Comparison of ENCODE assay signal across 8 cellular contexts in genomic region chr22:35914665-35915476, GRCh38.
DNase-seq lines count a peak whose midpoint lies in the region; ATAC-seq and TF ChIP-seq lines count a peak whose summit lies in the region.

No MANE protein-coding gene starts in this region.

- H3K9me3 Mint-ChIP-seq in mesothelial cell of epicardium = no peaks in the 10 kb centered on the region

- H3K27ac Mint-ChIP-seq in mesothelial cell of epicardium = peak overlapping the region; percentile 94

- peak overlapping the region; percentile 31 for H3K4me3 ChIP-seq in MG63
- H3K4me3 ChIP-seq in SJSA1 = peak overlapping the region; percentile 23
- peak overlapping the region; percentile 56 for H3K4me3 ChIP-seq in upper lobe of right lung

- H3K27me3 ChIP-seq in MG63 = no peaks in the 10 kb centered on the region
- H3K27me3 ChIP-seq in SJSA1 (replicated peaks) = no peaks in the 10 kb centered on the region
- H3K27me3 ChIP-seq in upper lobe of right lung = no peaks in the 10 kb centered on the region

- intact Hi-C loops in upper lobe of right lung (cut with DNase I) = loop anchor here (10.0 kb wide), 2 partner anchors 160 to 290 kb away; no protein-coding TSS in a partner anchor

- H3K9me3 ChIP-seq in MG63 (no peaks in the 10 kb centered on the region), SJSA1 (replicated peaks) (no peaks in the 10 kb centered on the region), upper lobe of right lung (no peaks in the 10 kb centered on the region)

- no peaks in the 10 kb centered on the region for H3K36me3 ChIP-seq in MG63
- H3K36me3 ChIP-seq in SJSA1 = no peaks in the 10 kb centered on the region
- no peaks in the 10 kb centered on the region for H3K36me3 ChIP-seq in upper lobe of right lung

- ATAC-seq in upper lobe of right lung (peak; percentile 99), HG03457 (IDR thresholded peaks at IDR 0.05; ENCODE audit: unreplicated experiment) (no peak)

- H3K4me1 Mint-ChIP-seq in mesothelial cell of epicardium = peaks cover 61% of the 10 kb centered on the region

- TF ChIP-seq CTCF in mesothelial cell of epicardium (IDR thresholded peaks at IDR 0.05; ENCODE audit: unreplicated experiment) (no peak), upper lobe of right lung (IDR thresholded peaks at IDR 0.05) (no peak)

- no peaks in the 10 kb centered on the region for H3K36me3 Mint-ChIP-seq in mesothelial cell of epicardium

- H3K4me3 Mint-ChIP-seq in mesothelial cell of epicardium = peak overlapping the region; percentile 81

- peak; percentile 81 for DNase-seq in D341Med (ENCODE audit: low spot score)
- peak; percentile 74 for DNase-seq in MG63
- peak; percentile 77 to 78 for DNase-seq in SJSA1 (ENCODE audit: low read depth in 1 of 2, low spot score in 2 of 2)
- peak; percentile 56 for DNase-seq in epithelial cell of prostate (ENCODE audit: low read depth, low spot score)
- DNase-seq in mesothelial cell of epicardium (ENCODE audit: low spot score in 2 of 2, unreplicated experiment in 2 of 2) = peak in 1 of 2 experiments; percentile 42
- DNase-seq in upper lobe of right lung = no peak
- DNase-seq in UCSD-AML1 (lab: John Stamatoyannopoulos, UW; ENCODE audit: unreplicated experiment) = no peak

- H3K4me1 ChIP-seq in SJSA1 (replicated peaks) (peaks cover 33% of the 10 kb centered on the region), upper lobe of right lung (peaks cover 36% of the 10 kb centered on the region)

- H3K27me3 Mint-ChIP-seq in mesothelial cell of epicardium (ENCODE audit: low read depth) = no peaks in the 10 kb centered on the region

- H3K27ac ChIP-seq in SJSA1 = no peak overlapping the region
- H3K27ac ChIP-seq in epithelial cell of prostate = peak overlapping the region; percentile 79
- H3K27ac ChIP-seq in upper lobe of right lung = peak overlapping the region; percentile 81

Comparison
In these comparisons a context has a peak if more than half of its experiments do, and no peak if none do; other contexts are left out.
1. DNase-seq: peak in D341Med (single experiment), MG63 (single experiment), SJSA1 (2 of 2) and epithelial cell of prostate (single experiment); none in upper lobe of right lung (single experiment) and UCSD-AML1 (single experiment).
2. Peak in every context shown above with its lines, with median percentiles within 50 percentile points of each other: H3K4me3 ChIP-seq.